In genomic region chr6:116730513-116730912, GRCh38 we compare ENCODE assay signal across 6 cellular contexts. TPM values are rescaled to one million over a fixed set of nuclear protein-coding genes. Genes with fewer than 3 reads are reported as not detected.
"Had no signal": no experiment of that assay in that cellular context is flagged by ENCODE, and none has a peak within 500 bp of the region (broad histone marks: within the 10 kb centered on the region; RNA-seq: fewer than 3 reads in every experiment).

No MANE protein-coding gene starts in this region.

- ATAC-seq: GM12878 had no signal

- H3K4me3 ChIP-seq: GM12878 had no signal

- FAIRE-seq: GM12892, GM18507 had no signal

- DNase-seq: GDM1, GF-D8 had no signal

RNA-seq across cellular contexts. Expression of gene FAM162B, which starts 35.0 kb away (rescaled TPM):
- total RNA-seq: G401, GM12878 had no signal
- polyA plus RNA-seq: GM12878 had no signal
